ENCODE assay signal across 23 cellular contexts in genomic region chr5:153671653-153672346, GRCh38.
"Had no signal": no experiment of that assay in that cellular context is flagged by ENCODE, and none has a peak within 500 bp of the region (broad histone marks: within the 10 kb centered on the region; RNA-seq: fewer than 3 reads in every experiment).

No MANE protein-coding gene starts in this region.

- H3K4me3 ChIP-seq: lower lobe of right lung, pancreas, prostate gland, testis, tibial nerve had no signal

- H3K9me3 Mint-ChIP-seq: natural killer cell treated with Interleukin-12 subunit alpha and Interleukin-12 subunit beta and Interleukin-15 and Interleukin-18, amount 100 ng/mL, for 72 hours had no signal

- DNase-seq: central memory CD4-positive, alpha-beta T cell; cortex of kidney; effector memory CD8-positive, alpha-beta T cell; erythroblast; foreskin melanocyte; head of caudate nucleus; hypothalamus; kidney glomerular epithelial cell; lower lobe of right lung; mesenchymal stem cell; midbrain; occipital lobe; pancreas; stimulated activated CD4-positive, alpha-beta T cell treated with anti-CD3 and anti-CD28 coated beads, Interleukin-2, amount 100 ng/mL, for 24 hours; stimulated activated CD4-positive, alpha-beta T cell treated with anti-CD3 and anti-CD28 coated beads, Interleukin-4, amount 100 ng/mL, for 4 hours; stimulated activated naive B cell treated with anti-CD40 and anti-IgM and Interleukin-4, amounts not matched to agents 10 μg/mL and 1 μg/mL and 100 μg/mL, for 72 hours; stimulated activated naive CD8-positive, alpha-beta T cell treated with anti-CD3 and anti-CD28 coated beads, Interleukin-15, amount 100 ng/mL, for 72 hours; testis had no signal

- H3K36me3 Mint-ChIP-seq: natural killer cell treated with Interleukin-12 subunit alpha and Interleukin-12 subunit beta and Interleukin-15 and Interleukin-18, amount 100 ng/mL, for 72 hours; stimulated activated naive B cell treated with anti-CD40 and anti-IgM and Interleukin-4, amounts not matched to agents 10 μg/mL and 1 μg/mL and 100 μg/mL, for 72 hours had no signal

- H3K27me3 ChIP-seq: pancreas, testis, tibial nerve had no signal

- H3K27me3 Mint-ChIP-seq: stimulated activated naive B cell treated with anti-CD40 and anti-IgM and Interleukin-4, amounts not matched to agents 10 μg/mL and 1 μg/mL and 100 μg/mL, for 72 hours; stimulated activated naive CD8-positive, alpha-beta T cell treated with anti-CD3 and anti-CD28 coated beads, Interleukin-15, amount 100 ng/mL, for 72 hours had no signal

- H3K4me1 Mint-ChIP-seq: stimulated activated naive B cell treated with anti-CD40 and anti-IgM and Interleukin-4, amounts not matched to agents 10 μg/mL and 1 μg/mL and 100 μg/mL, for 72 hours; stimulated activated naive CD8-positive, alpha-beta T cell treated with anti-CD3 and anti-CD28 coated beads, Interleukin-15, amount 100 ng/mL, for 72 hours had no signal

- H3K27ac ChIP-seq: lower lobe of right lung, pancreas, prostate gland, testis, tibial nerve had no signal

- H3K36me3 ChIP-seq: lower lobe of right lung, pancreas, prostate gland, tibial nerve had no signal

- H3K4me1 ChIP-seq: lower lobe of right lung, pancreas, prostate gland, testis, tibial nerve had no signal

- H3K9me3 ChIP-seq: lower lobe of right lung, pancreas, prostate gland, testis, tibial nerve had no signal

- H3K27ac Mint-ChIP-seq: effector memory CD8-positive, alpha-beta T cell; natural killer cell treated with Interleukin-12 subunit alpha and Interleukin-12 subunit beta and Interleukin-15 and Interleukin-18, amount 100 ng/mL, for 72 hours; stimulated activated naive B cell treated with anti-CD40 and anti-IgM and Interleukin-4, amounts not matched to agents 10 μg/mL and 1 μg/mL and 100 μg/mL, for 72 hours; stimulated activated naive CD8-positive, alpha-beta T cell treated with anti-CD3 and anti-CD28 coated beads, Interleukin-15, amount 100 ng/mL, for 72 hours had no signal

- ATAC-seq: effector memory CD8-positive, alpha-beta T cell; left lobe of liver; lower lobe of right lung; pancreas; sciatic nerve; stimulated activated naive B cell treated with anti-CD40 and anti-IgM and Interleukin-4, amounts not matched to agents 10 μg/mL and 1 μg/mL and 100 μg/mL, for 72 hours; stimulated activated naive CD8-positive, alpha-beta T cell treated with anti-CD3 and anti-CD28 coated beads, Interleukin-15, amount 100 ng/mL, for 72 hours had no signal

- H3K4me3 Mint-ChIP-seq: effector memory CD8-positive, alpha-beta T cell; natural killer cell treated with Interleukin-12 subunit alpha and Interleukin-12 subunit beta and Interleukin-15 and Interleukin-18, amount 100 ng/mL, for 72 hours; stimulated activated naive B cell treated with anti-CD40 and anti-IgM and Interleukin-4, amounts not matched to agents 10 μg/mL and 1 μg/mL and 100 μg/mL, for 72 hours; stimulated activated naive CD8-positive, alpha-beta T cell treated with anti-CD3 and anti-CD28 coated beads, Interleukin-15, amount 100 ng/mL, for 72 hours had no signal
